Comparison of ENCODE assay signal across 1 cellular context in genomic region chr1:154992721-154993571, GRCh38.
TF ChIP-seq lines count a peak whose summit lies in the region.

No MANE protein-coding gene starts in this region.

TF ChIP-seq in HepG2, 621 proteins besides CTCF, POLR2A, EP300 and RAD21:
- TF ChIP-seq ZFAT (CRISPR knock-in tag; conservative IDR thresholded peaks at IDR 0.05) = no peak
- TF ChIP-seq ZNF687 (CRISPR knock-in tag; IDR thresholded peaks at IDR 0.05) = peak; percentile 33; the same call in 1 of the 2 replicates
- TF ChIP-seq HNRNPL (IDR thresholded peaks at IDR 0.05; ENCODE audit: low read depth, low read length) = peak; percentile 71; the same call in 1 of the 2 replicates
- TF ChIP-seq PCBP2 (optimal IDR thresholded peaks at IDR 0.05; ENCODE audit: low read depth, low read length, poor library complexity, severe bottlenecking) = no peak
- TF ChIP-seq HMG20A (CRISPR knock-in tag; IDR thresholded peaks at IDR 0.05; ENCODE audit: borderline replicate concordance) = no peak
- no peak for TF ChIP-seq ZNF784 (CRISPR knock-in tag; IDR thresholded peaks at IDR 0.05; ENCODE audit: borderline replicate concordance)
- no peak for TF ChIP-seq ZNF646 (CRISPR knock-in tag; IDR thresholded peaks at IDR 0.05)
- TF ChIP-seq ELF4 (CRISPR knock-in tag; IDR thresholded peaks at IDR 0.05; ENCODE audit: borderline replicate concordance) = no peak
- TF ChIP-seq AGO2 (optimal IDR thresholded peaks at IDR 0.05; ENCODE audit: low read depth, low read length) = peak; percentile 9
- TF ChIP-seq ZNF136 (CRISPR knock-in tag; IDR thresholded peaks at IDR 0.05; ENCODE audit: low read depth) = no peak
- no peak for TF ChIP-seq HNF1A (IDR thresholded peaks at IDR 0.05; ENCODE audit: low read depth)
- no peak for TF ChIP-seq HNF1A (CRISPR knock-in tag; IDR thresholded peaks at IDR 0.05; ENCODE audit: borderline replicate concordance)
- TF ChIP-seq HIC2 (CRISPR knock-in tag; IDR thresholded peaks at IDR 0.05; ENCODE audit: low read depth) = peak; percentile 30; the same call in 1 of the 2 replicates
- no peak for TF ChIP-seq ZNF362 (CRISPR knock-in tag; IDR thresholded peaks at IDR 0.05; ENCODE audit: borderline replicate concordance)
